8 cellular contexts compared by ENCODE assay signal in the genomic region with DNA sequence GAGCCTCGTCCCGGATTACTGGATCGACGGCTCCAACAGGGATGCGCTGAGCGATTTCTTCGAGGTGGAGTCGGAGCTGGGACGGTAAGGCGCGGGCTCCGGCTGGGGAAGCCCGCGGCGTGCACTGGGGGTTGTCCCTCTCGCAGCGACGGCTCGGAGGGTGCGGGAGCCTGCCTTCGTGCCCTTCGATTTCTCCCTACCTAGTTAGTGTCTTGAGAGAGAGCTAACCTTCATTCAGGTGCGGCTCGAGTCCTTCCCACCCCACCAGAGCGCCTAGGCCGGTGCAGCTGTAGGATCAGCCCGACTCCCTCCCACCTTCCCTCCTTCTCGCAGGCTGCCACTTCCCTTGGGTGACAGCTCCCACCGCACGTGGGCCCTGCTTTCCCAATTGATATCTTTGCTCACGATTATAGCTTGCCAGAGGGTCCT. TPM values are rescaled to one million over a fixed set of nuclear protein-coding genes. Genes with fewer than 3 reads are reported as not detected.
DNase-seq lines count a peak whose midpoint lies in the region; TF ChIP-seq lines count a peak whose summit lies in the region.

No MANE protein-coding gene starts in this region.

- H3K4me1 ChIP-seq in H9 (ENCODE audit: insufficient read depth, low read length): no peaks in the 10 kb centered on the region
- peaks cover 30% of the 10 kb centered on the region for H3K4me1 ChIP-seq in effector memory CD4-positive, alpha-beta T cell (ENCODE audit: control insufficient read depth, insufficient read depth, low read length, poor library complexity, severe bottlenecking)
- peaks cover 0 to 2% of the 10 kb centered on the region in 2 donors for H3K4me1 ChIP-seq in neuronal stem cell (ENCODE audit: control insufficient read depth in 2 of 2, insufficient read depth in 1 of 2, low read depth in 1 of 2, low read length in 2 of 2)

- TF ChIP-seq CTCF in H9 (conservative IDR thresholded peaks at IDR 0.05): no peak

- no peak overlapping the region for H3K56ac ChIP-seq in H9 (ENCODE audit: insufficient read length, low read depth, low read length)

- no peak overlapping the region for H2AK5ac ChIP-seq in H9 (ENCODE audit: insufficient read length, low read length)
- H2AK5ac ChIP-seq in neuronal stem cell (ENCODE audit: low read depth, low read length): peak overlapping the region; percentile 85

- H4K8ac ChIP-seq in H9 (replicated peaks; ENCODE audit: insufficient read length, low read depth, low read length) (no peak overlapping the region), neuronal stem cell (ENCODE audit: low read depth, low read length) (no peak overlapping the region)

- H3K23me2 ChIP-seq in H9 (ENCODE audit: insufficient read length, low read depth, low read length, poor library complexity, severe bottlenecking): peaks cover 11% of the 10 kb centered on the region

- H3K14ac ChIP-seq in H9 (ENCODE audit: insufficient read depth, low read length) (no peak overlapping the region; the same call in 1 of the 2 replicates), neuronal stem cell (ENCODE audit: low read length) (peak overlapping the region; percentile 90)

- peak overlapping the region; percentile 92 for H3K4me3 ChIP-seq in effector memory CD4-positive, alpha-beta T cell (ENCODE audit: insufficient read depth, low read depth, low read length, poor library complexity, severe bottlenecking)
- H3K4me3 ChIP-seq in neuronal stem cell (ENCODE audit: low read length in 2 of 2): peak overlapping the region; percentile 69 to 88

- H3K79me1 ChIP-seq in H9 (ENCODE audit: insufficient read depth, low read depth, low read length, poor library complexity, severe bottlenecking) (no peaks in the 10 kb centered on the region), neuronal stem cell (ENCODE audit: low read depth, low read length) (no peaks in the 10 kb centered on the region)

- no peak overlapping the region for H2AFZ ChIP-seq in H9 (ENCODE audit: low read length)
- peak overlapping the region; percentile 100 for H2AFZ ChIP-seq in neuronal stem cell (ENCODE audit: low read length)

- H2BK12ac ChIP-seq in H9 (ENCODE audit: insufficient read length, low read depth, low read length) (no peak overlapping the region), neuronal stem cell (ENCODE audit: low read length) (no peak overlapping the region)

- H3K27me3 ChIP-seq in H9 (ENCODE audit: insufficient read depth, low read length): peaks cover 7% of the 10 kb centered on the region; the same call in 1 of the 2 replicates
- no peaks in the 10 kb centered on the region for H3K27me3 ChIP-seq in effector memory CD4-positive, alpha-beta T cell (replicated peaks; ENCODE audit: control insufficient read depth, insufficient read depth, low read length, poor library complexity, severe bottlenecking)
- peaks cover 0 to 15% (median 0%) of the 10 kb centered on the region in 3 experiments for H3K27me3 ChIP-seq in neuronal stem cell (ENCODE audit: control insufficient read depth in 3 of 3, insufficient read depth in 3 of 3, low read depth in 1 of 3, low read length in 3 of 3)

- no peak overlapping the region for H4K5ac ChIP-seq in H9 (ENCODE audit: insufficient read length, low read depth, low read length)

- H3K36me3 ChIP-seq in effector memory CD4-positive, alpha-beta T cell (ENCODE audit: control insufficient read depth, insufficient read depth, low read length): no peaks in the 10 kb centered on the region
- no peaks in the 10 kb centered on the region for H3K36me3 ChIP-seq in neuronal stem cell (replicated peaks in 1 of 2; ENCODE audit: control insufficient read depth in 2 of 2, insufficient read depth in 2 of 2, low read length in 2 of 2)

- H3K18ac ChIP-seq in H9 (ENCODE audit: insufficient read length, low read depth, low read length) (no peak overlapping the region), neuronal stem cell (ENCODE audit: low read length) (peak overlapping the region; percentile 99)

- H2BK15ac ChIP-seq in H9 (ENCODE audit: low read depth, low read length) (no peak overlapping the region), neuronal stem cell (ENCODE audit: low read length) (peak overlapping the region; percentile 86)

- H4K91ac ChIP-seq in H9 (ENCODE audit: insufficient read length, low read depth, low read length) (no peak overlapping the region), neuronal stem cell (ENCODE audit: low read depth, low read length, poor library complexity) (no peak overlapping the region)

- no peak overlapping the region for H3T11ph ChIP-seq in H9 (ENCODE audit: low read length)

- H2BK5ac ChIP-seq in H9 (ENCODE audit: insufficient read length, low read length) (no peak overlapping the region), neuronal stem cell (ENCODE audit: low read length) (no peak overlapping the region)

- peak overlapping the region in 1 of 3 experiments; percentile 31; a peak in 2 of 7 replicates for H3K27ac Mint-ChIP-seq in H9

- H3K4me2 ChIP-seq in H9 (ENCODE audit: insufficient read depth, insufficient read length, low read length): peak overlapping the region; percentile 83
- peak overlapping the region; percentile 90 for H3K4me2 ChIP-seq in neuronal stem cell (ENCODE audit: insufficient read depth, low read length, poor library complexity, severe bottlenecking)

- no CpG with 5 or more reads among the region's 31 CpGs for WGBS in H9 (ENCODE audit: extremely low coverage, insufficient read length, low lambda C conversion rate)
- WGBS in neuronal stem cell (ENCODE audit: extremely low coverage in 2 of 2, insufficient read length in 2 of 2, insufficient replicate concordance in 1 of 2), 2 donors: no CpG with 5 or more reads among the region's 31 CpGs

- H3K27me3 Mint-ChIP-seq in H9 (ENCODE audit: low read depth): peaks cover 38% of the 10 kb centered on the region

- DNase-seq in NCI-H345 (lab: John Stamatoyannopoulos, UW) (peak; percentile 51), NCI-H345 treated with DMSO at 0.1 percent for 48 hours (lab: John Stamatoyannopoulos, UW; ENCODE audit: unreplicated experiment) (no peak), H9 (no peak), NCI-H2171 treated with DMSO at 0.1 percent for 48 hours (lab: John Stamatoyannopoulos, UW) (peak; percentile 34), neuronal stem cell (ENCODE audit: low spot score) (no peak), COLO829 (ENCODE audit: low spot score) (no peak), cerebellum (ENCODE audit: low spot score) (no peak)
- no peak for DNase-seq in effector memory CD4-positive, alpha-beta T cell

- H3K4ac ChIP-seq in H9 (ENCODE audit: low read depth, low read length): no peak overlapping the region
- no peak overlapping the region for H3K4ac ChIP-seq in neuronal stem cell (ENCODE audit: low read length)

- no peak overlapping the region for H3K23ac ChIP-seq in H9 (ENCODE audit: insufficient read length, low read depth, low read length)
- peak overlapping the region; percentile 44 for H3K23ac ChIP-seq in neuronal stem cell (ENCODE audit: low read depth, low read length, poor library complexity)

- H3K4me1 Mint-ChIP-seq in H9: peaks cover 27% of the 10 kb centered on the region in 2 experiments

- H2BK120ac ChIP-seq in H9 (ENCODE audit: low read depth, low read length, poor library complexity, severe bottlenecking) (no peak overlapping the region), neuronal stem cell (ENCODE audit: low read depth, low read length) (no peak overlapping the region)

- H3K79me2 ChIP-seq in H9 (ENCODE audit: insufficient read depth, low read length): no peaks in the 10 kb centered on the region

- H3K36me3 Mint-ChIP-seq in H9 (ENCODE audit: insufficient read depth in 1 of 3, low read depth in 3 of 3): no peaks in the 10 kb centered on the region

- H3K9me3 ChIP-seq in H9 (ENCODE audit: control insufficient read depth, low read depth, low read length) (no peaks in the 10 kb centered on the region), neuronal stem cell (replicated peaks in 1 of 2; ENCODE audit: control insufficient read depth in 2 of 2, insufficient read depth in 1 of 2, low read depth in 1 of 2, low read length in 2 of 2) (no peaks in the 10 kb centered on the region)
- H3K9me3 ChIP-seq in effector memory CD4-positive, alpha-beta T cell (ENCODE audit: control insufficient read depth, low read length): no peaks in the 10 kb centered on the region

- no peak overlapping the region for H3K27ac ChIP-seq in H9 (ENCODE audit: insufficient read length, low read depth, low read length)
- H3K27ac ChIP-seq in effector memory CD4-positive, alpha-beta T cell (ENCODE audit: insufficient read depth, low read length, poor library complexity, severe bottlenecking): peak overlapping the region; percentile 93
- H3K27ac ChIP-seq in neuronal stem cell (replicated peaks; ENCODE audit: low read length): no peak overlapping the region

- H3K9ac ChIP-seq in H9 (ENCODE audit: extremely low read depth, insufficient read length, low read length) (peak overlapping the region; percentile 52), neuronal stem cell (ENCODE audit: low read depth, low read length, poor library complexity) (peak overlapping the region; percentile 85)

- H2BK20ac ChIP-seq in H9 (ENCODE audit: low read depth, low read length, poor library complexity, severe bottlenecking): no peak overlapping the region

- no peaks in the 10 kb centered on the region for H4K20me1 ChIP-seq in H9 (ENCODE audit: control insufficient read depth, insufficient read depth, insufficient read length)

- peak overlapping the region; percentile 72 to 88 for H3K4me3 Mint-ChIP-seq in H9

- peaks cover 0 to 2% of the 10 kb centered on the region in 2 experiments; a peak in 1 of 5 replicates for H3K9me3 Mint-ChIP-seq in H9

RNA-seq across cellular contexts. Expression of gene CAMK4, which starts 0.4 kb away (rescaled TPM):
- total RNA-seq in H9 (2021) (6.3 and 7.9 TPM in 2 replicates), cerebellum (75.1 TPM)
- 2.0 TPM for polyA plus RNA-seq in neuronal stem cell (2013, experiment 1 of 2)
- polyA plus RNA-seq in neuronal stem cell (2013, experiment 2 of 2): 1.9 TPM

Comparison
In these comparisons a context has a peak if more than half of its experiments do, and no peak if none do; other contexts are left out.
1. DNase-seq: peak in NCI-H345 (single experiment) and NCI-H2171 treated with DMSO at 0.1 percent for 48 hours (single experiment); none in NCI-H345 treated with DMSO at 0.1 percent for 48 hours (single experiment), H9 (single experiment), effector memory CD4-positive, alpha-beta T cell (0 of 3), neuronal stem cell (single experiment), COLO829 (single experiment) and cerebellum (single experiment).